Comparison of ENCODE assay signal across 27 cellular contexts in genomic region chr18:8734496-8734895, GRCh38.
"Had no signal": no experiment of that assay in that cellular context is flagged by ENCODE, and none has a peak within 500 bp of the region (broad histone marks: within the 10 kb centered on the region; RNA-seq: fewer than 3 reads in every experiment).

No MANE protein-coding gene starts in this region.

- ATAC-seq: activated CD4-positive, CD25-positive, alpha-beta regulatory T cell treated with anti-CD3 and anti-CD28 coated beads, Interleukin-2, amount 50 U/mL, for 24 hours; left lung; upper lobe of right lung had no signal

- H3K27me3 Mint-ChIP-seq: activated T-cell treated with anti-CD3 and anti-CD28 coated beads, Interleukin-2, amount 50 U/mL, for 24 hours had no signal

- H3K36me3 ChIP-seq: left lung, ovary, prostate gland, suprapubic skin, tibial artery, upper lobe of right lung had no signal

- H3K27ac ChIP-seq: brain microvascular endothelial cell, left lung, ovary, prostate gland, suprapubic skin, tibial artery, upper lobe of right lung, VCaP had no signal

- H3K4me3 ChIP-seq: left lung, ovary, prostate gland, suprapubic skin, tibial artery, upper lobe of right lung had no signal

- H3K4me1 ChIP-seq: left lung, prostate gland, suprapubic skin had no signal

- H3K9me3 Mint-ChIP-seq: activated T-cell treated with anti-CD3 and anti-CD28 coated beads, Interleukin-2, amount 50 U/mL, for 24 hours had no signal

- H3K9me3 ChIP-seq: left lung, ovary, prostate gland, suprapubic skin, tibial artery, upper lobe of right lung had no signal

- H3K27ac Mint-ChIP-seq: activated naive CD4-positive, alpha-beta T cell treated with anti-CD3 and anti-CD28 coated beads, Interleukin-2, amount 10 ng/mL, durations not matched to agents 7 days and 5 days; activated T-cell treated with anti-CD3 and anti-CD28 coated beads, Interleukin-2, amount 50 U/mL, for 24 hours had no signal

- H3K4me3 Mint-ChIP-seq: activated naive CD4-positive, alpha-beta T cell treated with anti-CD3 and anti-CD28 coated beads, Interleukin-2, amount 10 ng/mL, durations not matched to agents 7 days and 5 days; activated T-cell treated with anti-CD3 and anti-CD28 coated beads, Interleukin-2, amount 50 U/mL, for 24 hours had no signal

- FAIRE-seq: astrocyte, TTC549 had no signal

- H3K27me3 ChIP-seq: brain microvascular endothelial cell, left lung, ovary, suprapubic skin, tibial artery, upper lobe of right lung had no signal

- DNase-seq: activated CD4-positive, alpha-beta T cell treated with anti-CD3 and anti-CD28 coated beads for 48 hours; activated CD4-positive, alpha-beta T cell treated with anti-CD3 and anti-CD28 coated beads, Interleukin-2, amount 50 U/mL, for 48 hours; activated CD8-positive, alpha-beta memory T cell treated with anti-CD3 and anti-CD28 coated beads, Interleukin-2, amount 50 U/mL, for 4 hours; activated gamma-delta T cell; activated naive CD4-positive, alpha-beta T cell treated with anti-CD3 and anti-CD28 coated beads, Interleukin-2, amount 10 ng/mL, durations not matched to agents 7 days and 5 days; activated T-cell treated with anti-CD3 and anti-CD28 coated beads, Interleukin-2, amount 50 U/mL, for 24 hours; amniotic stem cell; brain microvascular endothelial cell; caudate nucleus; head of caudate nucleus; hypothalamus; kidney glomerular epithelial cell; left lung; ovary; stimulated activated CD4-positive, alpha-beta T cell treated with anti-CD3 and anti-CD28 coated beads, Interleukin-15, amount 100 ng/mL, for 24 hours; stimulated activated CD4-positive, alpha-beta T cell treated with anti-CD3 and anti-CD28 coated beads, Interleukin-2, amount 100 ng/mL, for 24 hours; stimulated activated naive CD4-positive, alpha-beta T cell; T-helper 1 cell; T-helper 9 cell; tibial artery; upper lobe of right lung had no signal
